ENCODE assay signal across 9 cellular contexts in the genomic region with DNA sequence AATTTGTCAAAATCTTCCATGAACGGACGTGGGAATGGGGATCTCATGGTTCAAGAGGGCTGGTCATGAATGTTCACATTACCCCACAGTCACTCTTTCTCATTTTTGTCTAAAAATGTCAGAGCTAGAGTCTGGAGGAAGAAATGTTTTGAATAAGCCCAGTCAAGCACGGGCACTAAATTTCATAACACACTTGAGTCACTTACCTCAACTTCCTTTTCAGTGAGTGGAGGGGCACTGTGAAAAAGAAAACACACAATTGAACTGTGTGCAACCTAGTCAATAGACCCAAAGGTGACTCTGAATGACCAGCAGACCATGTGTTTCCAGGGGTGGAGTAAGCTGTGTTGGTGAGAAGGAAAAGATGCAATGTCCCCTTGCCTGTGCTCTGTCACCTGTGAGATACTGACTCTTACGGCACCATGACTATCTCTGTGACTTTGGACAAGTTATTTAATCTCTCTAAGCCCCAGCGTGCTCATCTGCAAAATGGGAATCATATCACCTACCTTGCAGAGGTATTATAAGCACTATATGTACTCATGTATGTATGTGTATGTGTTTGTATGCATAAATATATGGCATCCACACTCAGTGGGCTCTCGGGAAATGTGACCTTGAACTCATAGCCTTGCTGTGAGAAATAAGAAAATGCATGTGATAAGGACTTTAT. TPM values are rescaled to one million over a fixed set of nuclear protein-coding genes. Genes with fewer than 3 reads are reported as not detected.
A peak's percentile ranks its signal among the peaks of the same experiment; 100 is the strongest.
DNase-seq lines count a peak whose midpoint lies in the region; ATAC-seq, FAIRE-seq and TF ChIP-seq lines count a peak whose summit lies in the region.
"Had no signal": no experiment of that assay in that cellular context is flagged by ENCODE, and none has a peak within 500 bp of the region (broad histone marks: within the 10 kb centered on the region; RNA-seq: fewer than 3 reads in every experiment).

No MANE protein-coding gene starts in this region.

- H3K9me3 Mint-ChIP-seq in brain, result no peaks in the 10 kb centered on the region

- TF ChIP-seq POLR2A in gastrocnemius medialis (IDR thresholded peaks at IDR 0.05), result no peak
- TF ChIP-seq POLR2A in prostate gland (IDR thresholded peaks at IDR 0.05), result no peak

- TF ChIP-seq CTCF in GM10266 (IDR thresholded peaks at IDR 0.05; ENCODE audit: control insufficient read depth, insufficient read depth, low read depth, missing control alignments) (no peak), brain (conservative IDR thresholded peaks at IDR 0.05) (no peak), gastrocnemius medialis (IDR thresholded peaks at IDR 0.05 in 4 of 5, conservative IDR thresholded peaks at IDR 0.05 in 1 of 5) (no peak), prostate gland (IDR thresholded peaks at IDR 0.05) (no peak)

- no peak for FAIRE-seq in frontal cortex (lab: Jason Lieb, UNC)
- FAIRE-seq: endometrium had no signal

- H3K36me3 ChIP-seq in muscle layer of colon (ENCODE audit: insufficient read depth, low read length), result peaks cover 70% of the 10 kb centered on the region
- no peaks in the 10 kb centered on the region for H3K36me3 ChIP-seq in gastrocnemius medialis
- H3K36me3 ChIP-seq in prostate gland, result no peaks in the 10 kb centered on the region

- no peak overlapping the region for H3K9ac ChIP-seq in muscle layer of colon (ENCODE audit: low read length)

- DNase-seq in GM10266 (ENCODE audit: extremely low spot score), result peak; percentile 31
- no peak for DNase-seq in gastrocnemius medialis
- DNase-seq in prostate gland (ENCODE audit: low spot score), result no peak
- no peak for DNase-seq in HUDEP-2 (lab: John Stamatoyannopoulos, UW; ENCODE audit: unreplicated experiment in 76 of 76)
- no peak for DNase-seq in frontal cortex (ENCODE audit: low spot score in 2 of 2)

- 77% methylated on average over 6 of the region's 6 CpGs for WGBS in prostate gland

- peaks cover 19% of the 10 kb centered on the region for H3K4me1 Mint-ChIP-seq in brain

- peak overlapping the region in 1 of 5 experiments; percentile 13 for H3K4me3 Mint-ChIP-seq in brain

- H3K27ac Mint-ChIP-seq in brain, result peak overlapping the region in 3 of 5 experiments; percentile 57 to 87 (median 64)

- in situ Hi-C loops in gastrocnemius medialis (cut with MboI; ENCODE audit: low sequenced_read_pairs in 4 of 4), result no loop called here

- H3K27ac ChIP-seq in muscle layer of colon (ENCODE audit: low read depth, low read length) (peak overlapping the region; percentile 0), gastrocnemius medialis (peak overlapping the region in 2 of 4 donors; percentile 33 to 36), prostate gland (no peak overlapping the region)

- intact Hi-C loops in gastrocnemius medialis (cut with DNase I; ENCODE audit: low total_unique reads) (no loop called here), prostate gland (cut with DNase I) (no loop called here)

- H3K4me3 ChIP-seq in muscle layer of colon (ENCODE audit: low read depth in 1 of 2, low read length in 2 of 2) (no peak overlapping the region), gastrocnemius medialis (no peak overlapping the region), prostate gland (no peak overlapping the region)

- H3K9me3 ChIP-seq in muscle layer of colon (ENCODE audit: low read length), result no peaks in the 10 kb centered on the region
- H3K9me3 ChIP-seq in gastrocnemius medialis, result no peaks in the 10 kb centered on the region
- H3K9me3 ChIP-seq in prostate gland, result no peaks in the 10 kb centered on the region

- ATAC-seq in HG03095 (IDR thresholded peaks at IDR 0.05; ENCODE audit: unreplicated experiment) (peak; percentile 66), gastrocnemius medialis (no peak)

- H3K27me3 Mint-ChIP-seq in brain, result no peaks in the 10 kb centered on the region

- H3K4me1 ChIP-seq in muscle layer of colon (ENCODE audit: insufficient read depth, low read length), result peaks cover 23% of the 10 kb centered on the region
- peaks cover 31 to 36% of the 10 kb centered on the region in 2 donors for H3K4me1 ChIP-seq in gastrocnemius medialis
- H3K4me1 ChIP-seq in prostate gland (replicated peaks), result no peaks in the 10 kb centered on the region

- no peaks in the 10 kb centered on the region for H3K36me3 Mint-ChIP-seq in brain

- H3K27me3 ChIP-seq in muscle layer of colon (ENCODE audit: control insufficient read depth in 1 of 2, insufficient read depth in 2 of 2, low read length in 2 of 2) (no peaks in the 10 kb centered on the region), gastrocnemius medialis (no peaks in the 10 kb centered on the region), prostate gland (replicated peaks; ENCODE audit: insufficient read depth) (no peaks in the 10 kb centered on the region)

RNA-seq across cellular contexts. Expression of a gene that starts 38.2 kb away (rescaled TPM):
- 4.1 TPM for polyA plus RNA-seq in brain (ENCODE audit: insufficient read depth, low read depth, low replicate concordance)
- 10 to 100 TPM; 12.1 to 30.2 (median 19.2) TPM for total RNA-seq in gastrocnemius medialis
- total RNA-seq in prostate gland, result 1 to 10 TPM; 2.5 to 9.8 TPM
- total RNA-seq in frontal cortex, result 6.9 TPM
